ENCODE assay signal across 10 cellular contexts in the genomic region with DNA sequence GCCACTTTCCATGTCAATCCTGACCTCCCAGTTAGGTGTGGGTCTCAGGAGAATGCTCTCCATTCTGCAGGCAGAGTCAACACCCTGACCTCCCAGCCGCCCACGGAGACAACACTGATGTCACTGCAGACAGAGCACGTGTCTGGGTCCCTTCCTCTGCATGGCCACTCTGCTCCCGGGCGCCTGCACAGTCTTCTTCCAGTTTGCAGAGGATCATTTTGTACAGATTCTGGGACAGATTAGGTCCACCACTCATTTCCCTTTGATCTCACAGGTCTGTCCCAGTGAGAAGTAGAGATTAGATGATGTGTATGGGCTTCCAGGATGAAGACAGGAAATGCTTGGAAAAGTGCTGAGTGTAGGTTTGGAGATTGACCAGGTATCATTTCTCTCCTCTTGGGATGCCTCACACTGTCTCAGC. TPM values are rescaled to one million over a fixed set of nuclear protein-coding genes. Genes with fewer than 3 reads are reported as not detected.
A peak's percentile ranks its signal among the peaks of the same experiment; 100 is the strongest.
DNase-seq lines count a peak whose midpoint lies in the region; ATAC-seq and TF ChIP-seq lines count a peak whose summit lies in the region.
"Had no signal": no experiment of that assay in that cellular context is flagged by ENCODE, and none has a peak within 500 bp of the region (broad histone marks: within the 10 kb centered on the region; RNA-seq: fewer than 3 reads in every experiment).

No MANE protein-coding gene starts in this region.

- H3F3A ChIP-seq in neural progenitor cell (ENCODE audit: low read depth) = no peaks in the 10 kb centered on the region

- H3K4me2 ChIP-seq in neural progenitor cell = no peak overlapping the region

- H3K9ac ChIP-seq in neural progenitor cell = no peak overlapping the region

- H3K36me3 Mint-ChIP-seq in neural progenitor cell = no peaks in the 10 kb centered on the region
- no peaks in the 10 kb centered on the region for H3K36me3 Mint-ChIP-seq in activated naive CD4-positive, alpha-beta T cell treated with anti-CD3 and anti-CD28 coated beads for 36 hours (ENCODE audit: low read depth)

- TF ChIP-seq CTCF in fibroblast of pulmonary artery (IDR thresholded peaks at IDR 0.05; ENCODE audit: low read length, missing control alignments) = no peak
- no peak for TF ChIP-seq CTCF in neural progenitor cell (IDR thresholded peaks at IDR 0.05)

- H3K27ac ChIP-seq in neural progenitor cell = no peak overlapping the region

- no peak overlapping the region for H3K4me3 Mint-ChIP-seq in neural progenitor cell
- no peak overlapping the region for H3K4me3 Mint-ChIP-seq in activated naive CD4-positive, alpha-beta T cell treated with anti-CD3 and anti-CD28 coated beads for 36 hours

- H3K4me3 ChIP-seq in fibroblast of pulmonary artery (replicated peaks; ENCODE audit: low read depth, low read length) (no peak overlapping the region), neural progenitor cell (no peak overlapping the region)

- H3K9me3 Mint-ChIP-seq in neural progenitor cell = peaks cover 3% of the 10 kb centered on the region
- no peaks in the 10 kb centered on the region for H3K9me3 Mint-ChIP-seq in activated naive CD4-positive, alpha-beta T cell treated with anti-CD3 and anti-CD28 coated beads for 36 hours

- DNase-seq in Ammon's horn (ENCODE audit: low spot score) = peak; percentile 92
- DNase-seq in OCI-M1 (lab: John Stamatoyannopoulos, UW) = peak; percentile 33
- peak; percentile 52 for DNase-seq in fibroblast of pulmonary artery (ENCODE audit: low read depth)
- no peak for DNase-seq in neural progenitor cell (ENCODE audit: low spot score)
- DNase-seq in activated naive CD4-positive, alpha-beta T cell treated with anti-CD3 and anti-CD28 coated beads for 36 hours = no peak
- DNase-seq: DND-41 had no signal

- CTCF ChIA-PET in activated naive CD4-positive, alpha-beta T cell treated with anti-CD3 and anti-CD28 coated beads for 36 hours (lab: Charles Lee) = no interaction called here

- no peaks in the 10 kb centered on the region for H4K20me1 ChIP-seq in neural progenitor cell (ENCODE audit: low read depth)

- H3K79me2 ChIP-seq in neural progenitor cell (ENCODE audit: low read depth) = no peaks in the 10 kb centered on the region

- peaks cover 4% of the 10 kb centered on the region for H3K4me1 ChIP-seq in neural progenitor cell

- H3K27ac Mint-ChIP-seq in neural progenitor cell = peak overlapping the region; percentile 47
- no peak overlapping the region for H3K27ac Mint-ChIP-seq in activated naive CD4-positive, alpha-beta T cell treated with anti-CD3 and anti-CD28 coated beads for 36 hours

- peaks cover 7% of the 10 kb centered on the region for H3K27me3 Mint-ChIP-seq in neural progenitor cell (ENCODE audit: insufficient read depth, low read depth)
- H3K27me3 Mint-ChIP-seq in activated naive CD4-positive, alpha-beta T cell treated with anti-CD3 and anti-CD28 coated beads for 36 hours (ENCODE audit: low read depth) = peaks cover 10% of the 10 kb centered on the region

- H3K27me3 ChIP-seq in neural progenitor cell = no peaks in the 10 kb centered on the region

- no peaks in the 10 kb centered on the region for H3K36me3 ChIP-seq in neural progenitor cell

- intact Hi-C loops in activated naive CD4-positive, alpha-beta T cell treated with anti-CD3 and anti-CD28 coated beads for 36 hours (cut with micrococcal nuclease) = no loop called here

- H3K9me3 ChIP-seq in neural progenitor cell (ENCODE audit: low read depth) = no peaks in the 10 kb centered on the region

- ATAC-seq in HG02571 (IDR thresholded peaks at IDR 0.05; ENCODE audit: unreplicated experiment) (no peak), HG02763 (IDR thresholded peaks at IDR 0.05; ENCODE audit: unreplicated experiment) (no peak), GM18517 (IDR thresholded peaks at IDR 0.05; ENCODE audit: unreplicated experiment) (no peak)

- H3K4me1 Mint-ChIP-seq in neural progenitor cell = peaks cover 15% of the 10 kb centered on the region
- H3K4me1 Mint-ChIP-seq in activated naive CD4-positive, alpha-beta T cell treated with anti-CD3 and anti-CD28 coated beads for 36 hours (ENCODE audit: low read depth) = no peaks in the 10 kb centered on the region

- no peak overlapping the region for H2AFZ ChIP-seq in neural progenitor cell (replicated peaks)

RNA-seq across cellular contexts. Expression of a gene that starts 8.1 kb away (rescaled TPM):
- total RNA-seq in neural progenitor cell (ENCODE audit: low replicate concordance) = not detected in 2 replicates
- not detected for total RNA-seq in activated naive CD4-positive, alpha-beta T cell treated with anti-CD3 and anti-CD28 coated beads for 36 hours
- total RNA-seq: NCI-H460 had no signal

RNA-seq across cellular contexts. Expression of a gene that starts 15.7 kb away (rescaled TPM):
- 78.1 and 134 TPM in 2 replicates for total RNA-seq in neural progenitor cell (ENCODE audit: low replicate concordance)
- total RNA-seq in activated naive CD4-positive, alpha-beta T cell treated with anti-CD3 and anti-CD28 coated beads for 36 hours = 10 to 100 TPM; 19.3 to 21.5 TPM

RNA-seq across cellular contexts. Expression of a gene that starts 49.3 kb away (rescaled TPM):
- 11.1 and 26.5 TPM in 2 replicates for total RNA-seq in neural progenitor cell (ENCODE audit: low replicate concordance)
- total RNA-seq in activated naive CD4-positive, alpha-beta T cell treated with anti-CD3 and anti-CD28 coated beads for 36 hours = 1 to 10 TPM; 1.1 to 1.2 TPM

Comparison
In these comparisons a context has a peak if more than half of its experiments do, and no peak if none do; other contexts are left out.
1. DNase-seq: peak in Ammon's horn (single experiment), OCI-M1 (single experiment) and fibroblast of pulmonary artery (single experiment); none in neural progenitor cell (single experiment) and activated naive CD4-positive, alpha-beta T cell treated with anti-CD3 and anti-CD28 coated beads for 36 hours (single experiment).